Comparison of ENCODE assay signal across 8 cellular contexts in genomic region chr22:46367707-46368191, GRCh38. TPM values are rescaled to one million over a fixed set of nuclear protein-coding genes. Genes with fewer than 3 reads are reported as not detected.
DNase-seq lines count a peak whose midpoint lies in the region; ATAC-seq and TF ChIP-seq lines count a peak whose summit lies in the region.

No MANE protein-coding gene starts in this region.

- H3K4me3 ChIP-seq in HAP-1 (no peak overlapping the region), fibroblast of lung (replicated peaks in 1 of 4; ENCODE audit: control extremely low read depth in 1 of 4, insufficient read depth in 1 of 4, low read depth in 3 of 4, low read length in 4 of 4) (no peak overlapping the region), uterus (no peak overlapping the region)

- in situ Hi-C loops in HAP-1 (cut with MboI; ENCODE audit: low sequenced_read_pairs): loop anchor here (5.0 kb wide), 1 partner anchor 175 kb away; no protein-coding TSS in a partner anchor

- peaks cover 2% of the 10 kb centered on the region; the same call in 1 of the 2 replicates for H3K36me3 ChIP-seq in HAP-1 (replicated peaks)
- H3K36me3 ChIP-seq in fibroblast of lung (ENCODE audit: control insufficient read depth, insufficient read depth, low read length): no peaks in the 10 kb centered on the region
- no peaks in the 10 kb centered on the region for H3K36me3 ChIP-seq in uterus

- no peak for TF ChIP-seq POLR2A in uterus (IDR thresholded peaks at IDR 0.05)

- H3K27me3 ChIP-seq in HAP-1 (ENCODE audit: low read depth): no peaks in the 10 kb centered on the region
- no peaks in the 10 kb centered on the region for H3K27me3 ChIP-seq in fibroblast of lung (ENCODE audit: control insufficient read depth, insufficient read depth, low read length)
- no peaks in the 10 kb centered on the region for H3K27me3 ChIP-seq in uterus

- no peak overlapping the region for H3K27ac Mint-ChIP-seq in osteocyte (ENCODE audit: unreplicated experiment)

- TF ChIP-seq CTCF in fibroblast of lung (conservative IDR thresholded peaks at IDR 0.05 in 1 of 2, IDR thresholded peaks at IDR 0.05 in 1 of 2; ENCODE audit: low read depth in 1 of 2, low read length in 2 of 2) (peak; percentile 73 to 87), osteocyte (IDR thresholded peaks at IDR 0.05) (peak; percentile 91), uterus (IDR thresholded peaks at IDR 0.05) (peak; percentile 29 to 76 (median 63))

- ATAC-seq in activated T-cell treated with anti-CD3 and anti-CD28 coated beads, Interleukin-2, amount 50 U/mL, for 4 hours: peak; percentile 77 to 81
- ATAC-seq in GM21825 (IDR thresholded peaks at IDR 0.05; ENCODE audit: unreplicated experiment): no peak

- H3K36me3 Mint-ChIP-seq in activated T-cell treated with anti-CD3 and anti-CD28 coated beads, Interleukin-2, amount 50 U/mL, for 4 hours (ENCODE audit: insufficient read depth): no peaks in the 10 kb centered on the region
- no peaks in the 10 kb centered on the region for H3K36me3 Mint-ChIP-seq in osteocyte (ENCODE audit: unreplicated experiment)

- H3K4me3 Mint-ChIP-seq in activated T-cell treated with anti-CD3 and anti-CD28 coated beads, Interleukin-2, amount 50 U/mL, for 4 hours: no peak overlapping the region
- no peak overlapping the region for H3K4me3 Mint-ChIP-seq in osteocyte (ENCODE audit: unreplicated experiment)

- no peak overlapping the region for H2AFZ ChIP-seq in fibroblast of lung (ENCODE audit: low read length)

- no peak overlapping the region for H3K4me2 ChIP-seq in fibroblast of lung (ENCODE audit: extremely low read depth, insufficient read depth, low read length)

- peaks cover 5% of the 10 kb centered on the region for H3K27me3 Mint-ChIP-seq in activated T-cell treated with anti-CD3 and anti-CD28 coated beads, Interleukin-2, amount 50 U/mL, for 4 hours (ENCODE audit: low read depth)
- H3K27me3 Mint-ChIP-seq in osteocyte (ENCODE audit: unreplicated experiment): no peaks in the 10 kb centered on the region

- H3K4me1 ChIP-seq in HAP-1 (no peaks in the 10 kb centered on the region), fibroblast of lung (ENCODE audit: control insufficient read depth, extremely low read depth, insufficient read depth, low read length) (no peaks in the 10 kb centered on the region), uterus (no peaks in the 10 kb centered on the region)

- H3K27ac ChIP-seq in fibroblast of lung (ENCODE audit: insufficient read depth, low read length) (no peak overlapping the region), uterus (no peak overlapping the region)

- H3K79me2 ChIP-seq in fibroblast of lung (ENCODE audit: control insufficient read depth, insufficient read depth, low read length): no peaks in the 10 kb centered on the region

- no peaks in the 10 kb centered on the region for H3K9me3 ChIP-seq in HAP-1
- H3K9me3 ChIP-seq in fibroblast of lung (ENCODE audit: control insufficient read depth, insufficient read depth, low read depth, low read length): no peaks in the 10 kb centered on the region
- H3K9me3 ChIP-seq in uterus: no peaks in the 10 kb centered on the region

- DNase-seq in Ammon's horn (ENCODE audit: low spot score) (peak; percentile 40), HAP-1 (ENCODE audit: low spot score in 2 of 2) (peak; percentile 41 to 85), OCI-M2 (lab: John Stamatoyannopoulos, UW; ENCODE audit: unreplicated experiment) (peak; percentile 0), fibroblast of lung (ENCODE audit: low read depth in 2 of 2) (peak; percentile 26 to 29), osteocyte (ENCODE audit: extremely low spot score, unreplicated experiment) (no peak), uterus (no peak)
- peak; percentile 66 for DNase-seq in activated T-cell treated with anti-CD3 and anti-CD28 coated beads, Interleukin-2, amount 50 U/mL, for 4 hours

- no peaks in the 10 kb centered on the region for H4K20me1 ChIP-seq in fibroblast of lung (ENCODE audit: control insufficient read depth, extremely low read depth, insufficient read depth, low read length)

- H3K9ac ChIP-seq in fibroblast of lung (ENCODE audit: insufficient read depth, low read length): no peak overlapping the region

- H3K9me3 Mint-ChIP-seq in activated T-cell treated with anti-CD3 and anti-CD28 coated beads, Interleukin-2, amount 50 U/mL, for 4 hours: no peaks in the 10 kb centered on the region
- no peaks in the 10 kb centered on the region for H3K9me3 Mint-ChIP-seq in osteocyte (ENCODE audit: unreplicated experiment)

- intact Hi-C loops in uterus (cut with DNase I; ENCODE audit: low total_unique reads): loop anchor here (10.0 kb wide), 1 partner anchor 177 kb away; no protein-coding TSS in a partner anchor

- H3K4me1 Mint-ChIP-seq in activated T-cell treated with anti-CD3 and anti-CD28 coated beads, Interleukin-2, amount 50 U/mL, for 4 hours (ENCODE audit: low read depth): peaks cover 27% of the 10 kb centered on the region
- no peaks in the 10 kb centered on the region for H3K4me1 Mint-ChIP-seq in osteocyte (ENCODE audit: unreplicated experiment)

RNA-seq across cellular contexts. Expression of gene TRMU, which starts 32.2 kb away (rescaled TPM):
- total RNA-seq in activated T-cell treated with anti-CD3 and anti-CD28 coated beads, Interleukin-2, amount 50 U/mL, for 4 hours: 10 to 100 TPM; 62.5 to 69.0 (median 66.6) TPM
- total RNA-seq in fibroblast of lung: 20.5 and 22.1 TPM in 2 replicates
- 18.4 and 21.9 TPM in 2 replicates for polyA plus RNA-seq in fibroblast of lung
- polyA plus RNA-seq in fibroblast of lung (2012): 20.3 and 25.5 TPM in 2 replicates
- 6.2 and 15.4 TPM in 2 replicates for polyA minus RNA-seq in fibroblast of lung (ENCODE audit: low replicate concordance)
- 36.7 and 38.2 TPM in 2 replicates for total RNA-seq in osteocyte
- total RNA-seq in uterus: 10 to 100 TPM; 14.1 to 52.5 (median 31.2) TPM

Comparison
In these comparisons a context has a peak if more than half of its experiments do, and no peak if none do; other contexts are left out.
1. DNase-seq: peak in Ammon's horn (single experiment), HAP-1 (2 of 2), OCI-M2 (single experiment), activated T-cell treated with anti-CD3 and anti-CD28 coated beads, Interleukin-2, amount 50 U/mL, for 4 hours (single experiment) and fibroblast of lung (2 of 2); none in osteocyte (single experiment) and uterus (0 of 2).
2. Peak in every context shown above with its lines, with median percentiles within 50 percentile points of each other: CTCF ChIP-seq.